1 cellular context compared by ENCODE assay signal in the genomic region with DNA sequence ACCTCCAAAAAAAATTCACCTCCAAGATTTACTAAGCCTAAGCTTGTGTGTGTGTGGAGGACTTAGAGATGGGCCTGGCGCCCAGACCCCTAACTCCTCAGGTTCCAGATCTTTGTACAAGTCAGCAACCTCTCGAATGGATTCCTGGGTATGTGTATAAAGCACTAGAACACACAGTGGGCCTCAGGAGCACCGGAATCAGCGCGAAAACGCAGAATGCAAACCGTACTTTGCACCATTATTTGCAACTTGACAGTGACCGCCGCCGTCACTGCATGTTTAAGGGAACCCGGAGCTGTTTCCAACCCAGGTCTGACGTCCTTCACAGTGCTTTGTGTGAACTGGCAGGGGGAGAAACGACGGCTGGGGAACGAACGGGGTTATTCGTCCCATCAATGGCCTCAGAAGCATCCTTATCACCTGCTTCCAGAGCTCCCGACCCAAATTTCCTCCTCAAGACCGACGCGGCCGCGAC.
TF ChIP-seq lines count a peak whose summit lies in the region.

No MANE protein-coding gene starts in this region.

TF ChIP-seq in HEK293, 187 proteins besides CTCF, POLR2A, EP300 and RAD21 (continued from another document):
- TF ChIP-seq, protein P1, sequence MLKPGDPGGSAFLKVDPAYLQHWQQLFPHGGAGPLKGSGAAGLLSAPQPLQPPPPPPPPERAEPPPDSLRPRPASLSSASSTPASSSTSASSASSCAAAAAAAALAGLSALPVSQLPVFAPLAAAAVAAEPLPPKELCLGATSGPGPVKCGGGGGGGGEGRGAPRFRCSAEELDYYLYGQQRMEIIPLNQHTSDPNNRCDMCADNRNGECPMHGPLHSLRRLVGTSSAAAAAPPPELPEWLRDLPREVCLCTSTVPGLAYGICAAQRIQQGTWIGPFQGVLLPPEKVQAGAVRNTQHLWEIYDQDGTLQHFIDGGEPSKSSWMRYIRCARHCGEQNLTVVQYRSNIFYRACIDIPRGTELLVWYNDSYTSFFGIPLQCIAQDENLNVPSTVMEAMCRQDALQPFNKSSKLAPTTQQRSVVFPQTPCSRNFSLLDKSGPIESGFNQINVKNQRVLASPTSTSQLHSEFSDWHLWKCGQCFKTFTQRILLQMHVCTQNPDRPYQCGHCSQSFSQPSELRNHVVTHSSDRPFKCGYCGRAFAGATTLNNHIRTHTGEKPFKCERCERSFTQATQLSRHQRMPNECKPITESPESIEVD (tag by site-specific recombination; IDR thresholded peaks at IDR 0.05), result no peak
- TF ChIP-seq, protein P2, sequence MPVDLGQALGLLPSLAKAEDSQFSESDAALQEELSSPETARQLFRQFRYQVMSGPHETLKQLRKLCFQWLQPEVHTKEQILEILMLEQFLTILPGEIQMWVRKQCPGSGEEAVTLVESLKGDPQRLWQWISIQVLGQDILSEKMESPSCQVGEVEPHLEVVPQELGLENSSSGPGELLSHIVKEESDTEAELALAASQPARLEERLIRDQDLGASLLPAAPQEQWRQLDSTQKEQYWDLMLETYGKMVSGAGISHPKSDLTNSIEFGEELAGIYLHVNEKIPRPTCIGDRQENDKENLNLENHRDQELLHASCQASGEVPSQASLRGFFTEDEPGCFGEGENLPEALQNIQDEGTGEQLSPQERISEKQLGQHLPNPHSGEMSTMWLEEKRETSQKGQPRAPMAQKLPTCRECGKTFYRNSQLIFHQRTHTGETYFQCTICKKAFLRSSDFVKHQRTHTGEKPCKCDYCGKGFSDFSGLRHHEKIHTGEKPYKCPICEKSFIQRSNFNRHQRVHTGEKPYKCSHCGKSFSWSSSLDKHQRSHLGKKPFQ (tag by site-specific recombination; IDR thresholded peaks at IDR 0.05), result 0 out of 2 replicates have a peak, but pooled peaks have one; percentile 56
- no peak for TF ChIP-seq ZNF350 (tag by site-specific recombination; IDR thresholded peaks at IDR 0.05)
- no peak for TF ChIP-seq ZNF610 (tag by site-specific recombination; IDR thresholded peaks at IDR 0.05; ENCODE audit: borderline replicate concordance)
- TF ChIP-seq, protein P3, sequence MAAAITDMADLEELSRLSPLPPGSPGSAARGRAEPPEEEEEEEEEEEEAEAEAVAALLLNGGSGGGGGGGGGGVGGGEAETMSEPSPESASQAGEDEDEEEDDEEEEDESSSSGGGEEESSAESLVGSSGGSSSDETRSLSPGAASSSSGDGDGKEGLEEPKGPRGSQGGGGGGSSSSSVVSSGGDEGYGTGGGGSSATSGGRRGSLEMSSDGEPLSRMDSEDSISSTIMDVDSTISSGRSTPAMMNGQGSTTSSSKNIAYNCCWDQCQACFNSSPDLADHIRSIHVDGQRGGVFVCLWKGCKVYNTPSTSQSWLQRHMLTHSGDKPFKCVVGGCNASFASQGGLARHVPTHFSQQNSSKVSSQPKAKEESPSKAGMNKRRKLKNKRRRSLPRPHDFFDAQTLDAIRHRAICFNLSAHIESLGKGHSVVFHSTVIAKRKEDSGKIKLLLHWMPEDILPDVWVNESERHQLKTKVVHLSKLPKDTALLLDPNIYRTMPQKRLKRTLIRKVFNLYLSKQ (tag by site-specific recombination; IDR thresholded peaks at IDR 0.05; ENCODE audit: borderline replicate concordance), result no peak
- TF ChIP-seq ZBTB48 (tag by site-specific recombination; IDR thresholded peaks at IDR 0.05), result peak; percentile 49; the same call in 1 of the 2 replicates
- no peak for TF ChIP-seq ZBTB21 (tag by site-specific recombination; IDR thresholded peaks at IDR 0.05)
